16 cellular contexts compared by ENCODE assay signal in genomic region chr10:79328737-79329504, GRCh38. TPM values are rescaled to one million over a fixed set of nuclear protein-coding genes. Genes with fewer than 3 reads are reported as not detected.
A peak's percentile ranks its signal among the peaks of the same experiment; 100 is the strongest.
DNase-seq lines count a peak whose midpoint lies in the region; ATAC-seq, FAIRE-seq and TF ChIP-seq lines count a peak whose summit lies in the region.
"Had no signal": no experiment of that assay in that cellular context is flagged by ENCODE, and none has a peak within 500 bp of the region (broad histone marks: within the 10 kb centered on the region; RNA-seq: fewer than 3 reads in every experiment).

No MANE protein-coding gene starts in this region.

- H3K27me3 Mint-ChIP-seq in activated T-helper 1 cell treated with anti-CD3 and anti-CD28 coated beads, Interleukin-12 subunit alpha, Interleukin-12 subunit beta, Interleukin-2, Interleukin-4 antibody, amounts not matched to agents 30 ng/mL and 10 ng/mL and 1 ng/mL, durations not matched to agents 14 hours and 24 hours and 36 hours (ENCODE audit: insufficient read depth), result no peaks in the 10 kb centered on the region
- H3K27me3 Mint-ChIP-seq: B cell had no signal

- ATAC-seq in A549, result peak; percentile 48 to 54; a peak in 4 of 6 replicates
- ATAC-seq: gastrocnemius medialis, WTC11 had no signal

- TF ChIP-seq POLR2A in A549 (IDR thresholded peaks at IDR 0.05; ENCODE audit: low read length) (no peak), H54 (IDR thresholded peaks at IDR 0.05; ENCODE audit: low read depth, low read length) (no peak)

- peaks cover 4% of the 10 kb centered on the region for H3K36me3 Mint-ChIP-seq in activated T-helper 1 cell treated with anti-CD3 and anti-CD28 coated beads, Interleukin-12 subunit alpha, Interleukin-12 subunit beta, Interleukin-2, Interleukin-4 antibody, amounts not matched to agents 30 ng/mL and 10 ng/mL and 1 ng/mL, durations not matched to agents 14 hours and 24 hours and 36 hours (ENCODE audit: low read depth)
- H3K36me3 Mint-ChIP-seq: immature natural killer cell had no signal

- H3K9ac ChIP-seq in keratinocyte (ENCODE audit: control insufficient read depth, extremely low read depth, insufficient read depth, low read length), result peak overlapping the region; percentile 59

- H3K27me3 ChIP-seq in keratinocyte (ENCODE audit: control insufficient read depth, extremely low read depth, insufficient read depth, low read length), result no peaks in the 10 kb centered on the region
- H3K27me3 ChIP-seq: gastrocnemius medialis, upper lobe of left lung had no signal

- dilution Hi-C loops in keratinocyte (cut with MboI; ENCODE audit: extremely low pct_ligation_motif_present, low sequenced_read_pairs), result no loop called here

- TF ChIP-seq CTCF in A549 (IDR thresholded peaks at IDR 0.05) (no peak), keratinocyte (optimal IDR thresholded peaks at IDR 0.05 in 1 of 3, IDR thresholded peaks at IDR 0.05 in 1 of 3, conservative IDR thresholded peaks at IDR 0.05 in 1 of 3; ENCODE audit: extremely low read depth in 1 of 3, insufficient read depth in 2 of 3, low read length in 3 of 3) (no peak)

- no peak overlapping the region for H3K4me3 Mint-ChIP-seq in activated T-helper 1 cell treated with anti-CD3 and anti-CD28 coated beads, Interleukin-12 subunit alpha, Interleukin-12 subunit beta, Interleukin-2, Interleukin-4 antibody, amounts not matched to agents 30 ng/mL and 10 ng/mL and 1 ng/mL, durations not matched to agents 14 hours and 24 hours and 36 hours
- H3K4me3 Mint-ChIP-seq: B cell, immature natural killer cell, WTC11 had no signal

- POLR2A ChIA-PET in A549 (lab: Yijun Ruan, JAX), result interaction anchor here (1.2 kb wide), 1 partner anchor 19 kb away, joined by 3 read pairs; no protein-coding TSS in a partner anchor

- no peak for TF ChIP-seq EP300 in A549 (IDR thresholded peaks at IDR 0.05)

- H3K9me1 ChIP-seq in keratinocyte (ENCODE audit: control insufficient read depth, extremely low read depth, insufficient read depth, low read length), result no peaks in the 10 kb centered on the region

- peaks cover 17% of the 10 kb centered on the region for H3K4me1 ChIP-seq in A549
- H3K4me1 ChIP-seq in keratinocyte (ENCODE audit: control insufficient read depth, extremely low read depth, insufficient read depth, low read length), result peaks cover 36% of the 10 kb centered on the region
- H3K4me1 ChIP-seq: gastrocnemius medialis, upper lobe of left lung had no signal

- H3K4me2 ChIP-seq in A549 (no peak overlapping the region), keratinocyte (ENCODE audit: control insufficient read depth, extremely low read depth, insufficient read depth, low read depth, low read length) (peak overlapping the region; percentile 8)

- DNase-seq in A549 (ENCODE audit: low read depth in 1 of 2, low spot score in 1 of 2), result peak; percentile 41 to 43
- DNase-seq in H54 (ENCODE audit: insufficient read length, low spot score), result peak; percentile 83
- DNase-seq in activated T-helper 1 cell treated with anti-CD3 and anti-CD28 coated beads, Interleukin-12 subunit alpha, Interleukin-12 subunit beta, Interleukin-2, Interleukin-4 antibody, amounts not matched to agents 30 ng/mL and 10 ng/mL and 1 ng/mL, durations not matched to agents 14 hours and 24 hours and 36 hours (ENCODE audit: low spot score), result no peak
- no peak for DNase-seq in keratinocyte (ENCODE audit: low read depth, low spot score)
- no peak for DNase-seq in NCI-H748 (lab: John Stamatoyannopoulos, UW; ENCODE audit: unreplicated experiment)
- DNase-seq in AML-193 (lab: John Stamatoyannopoulos, UW), result no peak
- no peak for DNase-seq in NCI-H128 (lab: John Stamatoyannopoulos, UW; ENCODE audit: unreplicated experiment)
- no peak for DNase-seq in NCI-H1048 (lab: John Stamatoyannopoulos, UW)
- DNase-seq: effector CD8-positive, alpha-beta T cell; gastrocnemius medialis; immature natural killer cell; NCI-H1092; stimulated activated CD4-positive, alpha-beta T cell treated with anti-CD3 and anti-CD28 coated beads, Interleukin-1b, Interleukin-23, amount 100 ng/mL, for 48 hours; upper lobe of left lung had no signal

- peak overlapping the region; percentile 40 to 59; a peak in 4 of 6 replicates for H3K27ac ChIP-seq in A549
- H3K27ac ChIP-seq in keratinocyte (ENCODE audit: control insufficient read depth, insufficient read depth, low read length), result peak overlapping the region; percentile 83
- H3K27ac ChIP-seq: gastrocnemius medialis, upper lobe of left lung had no signal

- no peaks in the 10 kb centered on the region for H3K36me3 ChIP-seq in keratinocyte (ENCODE audit: control insufficient read depth in 2 of 2, extremely low read depth in 1 of 2, insufficient read depth in 2 of 2, low read length in 2 of 2)
- H3K36me3 ChIP-seq: gastrocnemius medialis, upper lobe of left lung had no signal

- H3K9me3 Mint-ChIP-seq in activated T-helper 1 cell treated with anti-CD3 and anti-CD28 coated beads, Interleukin-12 subunit alpha, Interleukin-12 subunit beta, Interleukin-2, Interleukin-4 antibody, amounts not matched to agents 30 ng/mL and 10 ng/mL and 1 ng/mL, durations not matched to agents 14 hours and 24 hours and 36 hours, result peaks cover 4% of the 10 kb centered on the region
- H3K9me3 Mint-ChIP-seq: immature natural killer cell had no signal

- TF ChIP-seq RAD21 in A549 (conservative IDR thresholded peaks at IDR 0.05 in 1 of 2, IDR thresholded peaks at IDR 0.05 in 1 of 2), result no peak

- H3K27ac Mint-ChIP-seq in activated T-helper 1 cell treated with anti-CD3 and anti-CD28 coated beads, Interleukin-12 subunit alpha, Interleukin-12 subunit beta, Interleukin-2, Interleukin-4 antibody, amounts not matched to agents 30 ng/mL and 10 ng/mL and 1 ng/mL, durations not matched to agents 14 hours and 24 hours and 36 hours, result peak overlapping the region; percentile 56
- H3K27ac Mint-ChIP-seq: immature natural killer cell, WTC11 had no signal

- H3K4me3 ChIP-seq in A549 (no peak overlapping the region), keratinocyte (ENCODE audit: control insufficient read depth in 2 of 3, extremely low read depth in 1 of 3, insufficient read depth in 2 of 3, low read depth in 1 of 3, low read length in 3 of 3) (no peak overlapping the region)
- H3K4me3 ChIP-seq: gastrocnemius medialis, upper lobe of left lung had no signal

- WGBS in A549 (ENCODE audit: missing lambda C conversion rate), result 75% methylated on average over 12 of the region's 14 CpGs

- no peak overlapping the region for H2AFZ ChIP-seq in keratinocyte (ENCODE audit: control insufficient read depth, low read length)

- H3K79me2 ChIP-seq in keratinocyte (ENCODE audit: control insufficient read depth, insufficient read depth, low read length), result no peaks in the 10 kb centered on the region

- H4K20me1 ChIP-seq in keratinocyte (ENCODE audit: control insufficient read depth, extremely low read depth, insufficient read depth, low read length), result no peaks in the 10 kb centered on the region

- H3K9me3 ChIP-seq in A549 (0 out of 3 replicates have a peak, but pooled peaks cover 2% of the 10 kb centered on the region), keratinocyte (ENCODE audit: control insufficient read depth, low read depth, low read length) (peaks cover 1% of the 10 kb centered on the region)
- H3K9me3 ChIP-seq: gastrocnemius medialis, upper lobe of left lung had no signal

- intact Hi-C loops in activated T-helper 1 cell treated with anti-CD3 and anti-CD28 coated beads, Interleukin-12 subunit alpha, Interleukin-12 subunit beta, Interleukin-2, Interleukin-4 antibody, amounts not matched to agents 30 ng/mL and 10 ng/mL and 1 ng/mL, durations not matched to agents 14 hours and 24 hours and 36 hours (cut with micrococcal nuclease), result loop anchor here (10.0 kb wide), 1 partner anchor 876 kb away; the partner anchor contains the start of gene ANXA11

- H3K4me1 Mint-ChIP-seq in activated T-helper 1 cell treated with anti-CD3 and anti-CD28 coated beads, Interleukin-12 subunit alpha, Interleukin-12 subunit beta, Interleukin-2, Interleukin-4 antibody, amounts not matched to agents 30 ng/mL and 10 ng/mL and 1 ng/mL, durations not matched to agents 14 hours and 24 hours and 36 hours (ENCODE audit: low read depth), result peaks cover 47% of the 10 kb centered on the region
- H3K4me1 Mint-ChIP-seq: WTC11 had no signal

- CTCF ChIA-PET in A549 (lab: Yijun Ruan, JAX), result no interaction called here

- FAIRE-seq in A549 (lab: Jason Lieb, UNC), result no peak
- no peak for FAIRE-seq in H54 (lab: Jason Lieb, UNC)
- FAIRE-seq in keratinocyte (lab: Jason Lieb, UNC), result no peak

TF ChIP-seq in A549, 52 proteins besides CTCF, POLR2A, EP300 and RAD21:
- no peak for TF ChIP-seq FOSL2 (IDR thresholded peaks at IDR 0.05)
- peak; percentile 45 for TF ChIP-seq FOSL2 (CRISPR knock-in tag; IDR thresholded peaks at IDR 0.05)
- peak; percentile 18; the same call in 1 of the 2 replicates for TF ChIP-seq JUNB (IDR thresholded peaks at IDR 0.05)
- TF ChIP-seq, protein P1, sequence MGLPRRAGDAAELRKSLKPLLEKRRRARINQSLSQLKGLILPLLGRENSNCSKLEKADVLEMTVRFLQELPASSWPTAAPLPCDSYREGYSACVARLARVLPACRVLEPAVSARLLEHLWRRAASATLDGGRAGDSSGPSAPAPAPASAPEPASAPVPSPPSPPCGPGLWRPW (IDR thresholded peaks at IDR 0.05), result no peak
- TF ChIP-seq MAX (IDR thresholded peaks at IDR 0.05), result peak; percentile 38; the same call in 1 of the 2 replicates

RNA-seq across cellular contexts. Expression of gene PPIF, which starts 18.3 kb away (rescaled TPM):
- polyA plus RNA-seq in A549 (2011; rRNA removed) (44.8 and 51.9 TPM in 2 replicates), A549 (2017; fragmentation: RNase III; extraction: RNeasy Plus Mini Kit Qiagen cat#74134 plus additional on column Dnase treatment) (73.1 to 95.5 TPM (median 75.0 TPM) in 3 replicates), keratinocyte (69.1 to 124 TPM (median 71.3 TPM) in 3 replicates)
- polyA plus RNA-seq in A549 (2012; cell fraction: cytosol; rRNA removed), result 163 and 170 TPM in 2 replicates
- 212 and 232 TPM in 2 replicates for polyA plus RNA-seq in A549 (2012; cell fraction: nucleus; rRNA removed)
- 42.8 and 64.9 TPM in 2 replicates for polyA minus RNA-seq in A549 (2011; rRNA and poly(A)+ RNA removed)
- total RNA-seq in activated T-helper 1 cell treated with anti-CD3 and anti-CD28 coated beads, Interleukin-12 subunit alpha, Interleukin-12 subunit beta, Interleukin-2, Interleukin-4 antibody, amounts not matched to agents 30 ng/mL and 10 ng/mL and 1 ng/mL, durations not matched to agents 14 hours and 24 hours and 36 hours, result 155 and 157 TPM in 2 replicates
- polyA plus RNA-seq in keratinocyte (2011; ENCODE audit: low read depth), result 132 TPM
- 97.5 and 105 TPM in 2 replicates for polyA plus RNA-seq in keratinocyte (2011; cell fraction: cytosol; rRNA removed)
- 177 and 186 TPM in 2 replicates for polyA plus RNA-seq in keratinocyte (2011; cell fraction: nucleus; rRNA removed)
- 79.7 and 311 TPM in 2 replicates for polyA plus RNA-seq in keratinocyte (2012; ENCODE audit: low replicate concordance)
- polyA minus RNA-seq in keratinocyte, result 69.4 to 302 TPM (median 83.7 TPM) in 3 replicates
- polyA minus RNA-seq in keratinocyte (2011; cell fraction: cytosol; rRNA and poly(A)+ RNA removed), result 61.2 TPM
- 70.6 and 70.8 TPM in 2 replicates for polyA minus RNA-seq in keratinocyte (2011; cell fraction: nucleus; rRNA and poly(A)+ RNA removed)

Comparison
In these comparisons a context has a peak if more than half of its experiments do, and no peak if none do; other contexts are left out.
1. DNase-seq: peak in A549 (2 of 2) and H54 (single experiment); none in activated T-helper 1 cell treated with anti-CD3 and anti-CD28 coated beads, Interleukin-12 subunit alpha, Interleukin-12 subunit beta, Interleukin-2, Interleukin-4 antibody, amounts not matched to agents 30 ng/mL and 10 ng/mL and 1 ng/mL, durations not matched to agents 14 hours and 24 hours and 36 hours (single experiment), keratinocyte (single experiment), NCI-H748 (single experiment), AML-193 (0 of 2), NCI-H128 (single experiment) and NCI-H1048 (single experiment).